Comparison of ENCODE assay signal across 14 cellular contexts in genomic region chr13:48043789-48044503, GRCh38. TPM values are rescaled to one million over a fixed set of nuclear protein-coding genes. Genes with fewer than 3 reads are reported as not detected.
A peak's percentile ranks its signal among the peaks of the same experiment; 100 is the strongest.
DNase-seq lines count a peak whose midpoint lies in the region; ATAC-seq, FAIRE-seq and TF ChIP-seq lines count a peak whose summit lies in the region.
"Had no signal": no experiment of that assay in that cellular context is flagged by ENCODE, and none has a peak within 500 bp of the region (broad histone marks: within the 10 kb centered on the region; RNA-seq: fewer than 3 reads in every experiment).

No MANE protein-coding gene starts in this region.

- H3K18ac ChIP-seq in neuronal stem cell (ENCODE audit: low read length): no peak overlapping the region

- CTCF ChIA-PET in activated CD4-positive, alpha-beta memory T cell treated with anti-CD3 and anti-CD28 coated beads for 36 hours (lab: Charles Lee): interaction anchor here (0.8 to 2.1 kb wide), 2 partner anchors 51 to 190 kb away, joined by 3 to 6 read pairs; partner anchors contain the start of gene MED4

- no peak overlapping the region for H3K9ac ChIP-seq in neuronal stem cell (ENCODE audit: low read depth, low read length, poor library complexity)

- H3K27me3 Mint-ChIP-seq in activated CD4-positive, alpha-beta memory T cell treated with anti-CD3 and anti-CD28 coated beads for 36 hours: no peaks in the 10 kb centered on the region

- ATAC-seq in GM18858 (IDR thresholded peaks at IDR 0.05; ENCODE audit: unreplicated experiment): peak; percentile 45

- H3K36me3 Mint-ChIP-seq in activated CD4-positive, alpha-beta memory T cell treated with anti-CD3 and anti-CD28 coated beads for 36 hours: peaks cover 11% of the 10 kb centered on the region

- peak; percentile 41 for FAIRE-seq in A204.1 (lab: Jason Lieb, UNC)

- H3K27ac ChIP-seq in uterus (no peak overlapping the region), neuronal stem cell (replicated peaks; ENCODE audit: low read length) (no peak overlapping the region)
- H3K27ac ChIP-seq: hepatocyte, neutrophil had no signal

- H2BK15ac ChIP-seq in neuronal stem cell (ENCODE audit: low read length): no peak overlapping the region

- H3K4me1 ChIP-seq in uterus (no peaks in the 10 kb centered on the region), neuronal stem cell (ENCODE audit: control insufficient read depth in 2 of 2, insufficient read depth in 1 of 2, low read depth in 1 of 2, low read length in 2 of 2) (peaks cover 0 to under 1% of the 10 kb centered on the region in 2 donors)

- H2AFZ ChIP-seq in neuronal stem cell (ENCODE audit: low read length): no peak overlapping the region
- H2AFZ ChIP-seq: hepatocyte had no signal

- no peak for DNase-seq in activated CD4-positive, alpha-beta memory T cell treated with anti-CD3 and anti-CD28 coated beads for 36 hours
- DNase-seq in fibroblast of pulmonary artery (ENCODE audit: low read depth): peak; percentile 71
- DNase-seq in NCI-H1694 treated with DMSO at 0.1 percent for 48 hours (lab: John Stamatoyannopoulos, UW): no peak
- no peak for DNase-seq in uterus
- DNase-seq in neuronal stem cell (ENCODE audit: low spot score): no peak
- no peak for DNase-seq in NCI-H146 treated with DMSO at 0.1 percent for 48 hours (lab: John Stamatoyannopoulos, UW; ENCODE audit: unreplicated experiment)
- DNase-seq: aorta; Caco-2; Karpas-422; NK-92 treated with Interleukin-12 subunit alpha and Interleukin-12 subunit beta, amount 100 ng/mL, for 24 hours had no signal

- no peak overlapping the region for H3K4ac ChIP-seq in neuronal stem cell (ENCODE audit: low read length)

- no peaks in the 10 kb centered on the region for H3K36me3 ChIP-seq in uterus
- peaks cover 7 to 88% of the 10 kb centered on the region in 2 donors for H3K36me3 ChIP-seq in neuronal stem cell (replicated peaks in 1 of 2; ENCODE audit: control insufficient read depth in 2 of 2, insufficient read depth in 2 of 2, low read length in 2 of 2)

- H3K23ac ChIP-seq in neuronal stem cell (ENCODE audit: low read depth, low read length, poor library complexity): no peak overlapping the region

- intact Hi-C loops in activated CD4-positive, alpha-beta memory T cell treated with anti-CD3 and anti-CD28 coated beads for 36 hours (cut with micrococcal nuclease): no loop called here
- intact Hi-C loops in uterus (cut with DNase I; ENCODE audit: low total_unique reads): no loop called here

- no peak overlapping the region for H2BK12ac ChIP-seq in neuronal stem cell (ENCODE audit: low read length)

- TF ChIP-seq CTCF in fibroblast of pulmonary artery (IDR thresholded peaks at IDR 0.05; ENCODE audit: low read length, missing control alignments) (no peak), uterus (IDR thresholded peaks at IDR 0.05) (no peak)

- TF ChIP-seq POLR2A in uterus (IDR thresholded peaks at IDR 0.05): no peak

- no peak overlapping the region for H2AK5ac ChIP-seq in neuronal stem cell (ENCODE audit: low read depth, low read length)

- peaks cover 30% of the 10 kb centered on the region for H3K4me1 Mint-ChIP-seq in activated CD4-positive, alpha-beta memory T cell treated with anti-CD3 and anti-CD28 coated beads for 36 hours (ENCODE audit: low read depth)

- H2BK120ac ChIP-seq in neuronal stem cell (ENCODE audit: low read depth, low read length): no peak overlapping the region

- peak overlapping the region; percentile 77 for H3K27ac Mint-ChIP-seq in activated CD4-positive, alpha-beta memory T cell treated with anti-CD3 and anti-CD28 coated beads for 36 hours

- POLR2A ChIA-PET in activated CD4-positive, alpha-beta memory T cell treated with anti-CD3 and anti-CD28 coated beads for 36 hours (lab: Charles Lee): interaction anchor here (0.8 kb wide), 1 partner anchor 22 kb away, joined by 3 read pairs; no protein-coding TSS in a partner anchor

- no peak overlapping the region for H4K91ac ChIP-seq in neuronal stem cell (ENCODE audit: low read depth, low read length, poor library complexity)

- no peak overlapping the region for H3K4me3 ChIP-seq in fibroblast of pulmonary artery (replicated peaks; ENCODE audit: low read depth, low read length)
- no peak overlapping the region for H3K4me3 ChIP-seq in uterus
- H3K4me3 ChIP-seq in neuronal stem cell (ENCODE audit: low read length in 2 of 2): no peak overlapping the region
- H3K4me3 ChIP-seq: hepatocyte had no signal

- no peak overlapping the region for H3K4me2 ChIP-seq in neuronal stem cell (ENCODE audit: insufficient read depth, low read length, poor library complexity, severe bottlenecking)
- H3K4me2 ChIP-seq: hepatocyte had no signal

- no peaks in the 10 kb centered on the region for H3K9me3 Mint-ChIP-seq in activated CD4-positive, alpha-beta memory T cell treated with anti-CD3 and anti-CD28 coated beads for 36 hours

- no peak overlapping the region for H2BK5ac ChIP-seq in neuronal stem cell (ENCODE audit: low read length)

- H3K9me3 ChIP-seq in uterus: no peaks in the 10 kb centered on the region
- peaks cover 0 to 2% of the 10 kb centered on the region in 2 donors for H3K9me3 ChIP-seq in neuronal stem cell (replicated peaks in 1 of 2; ENCODE audit: control insufficient read depth in 2 of 2, insufficient read depth in 1 of 2, low read depth in 1 of 2, low read length in 2 of 2)
- H3K9me3 ChIP-seq: Caco-2, neutrophil had no signal

- no peaks in the 10 kb centered on the region for H3K79me1 ChIP-seq in neuronal stem cell (ENCODE audit: low read depth, low read length)

- no peak overlapping the region for H3K14ac ChIP-seq in neuronal stem cell (ENCODE audit: low read length)

- no peak overlapping the region for H4K8ac ChIP-seq in neuronal stem cell (ENCODE audit: low read depth, low read length)

- no peaks in the 10 kb centered on the region for H3K27me3 ChIP-seq in uterus
- H3K27me3 ChIP-seq in neuronal stem cell (ENCODE audit: control insufficient read depth in 3 of 3, insufficient read depth in 3 of 3, low read depth in 1 of 3, low read length in 3 of 3): no peaks in the 10 kb centered on the region
- H3K27me3 ChIP-seq: hepatocyte, neutrophil had no signal

- H3K4me3 Mint-ChIP-seq in activated CD4-positive, alpha-beta memory T cell treated with anti-CD3 and anti-CD28 coated beads for 36 hours: no peak overlapping the region

RNA-seq across cellular contexts. Expression of gene NUDT15, which starts 6.4 kb away (rescaled TPM):
- total RNA-seq in activated CD4-positive, alpha-beta memory T cell treated with anti-CD3 and anti-CD28 coated beads for 36 hours: 10 to 100 TPM; 18.5 to 19.2 TPM
- total RNA-seq in uterus: 10 to 100 TPM in 1 of 4 donors, 1 to 10 TPM in 3; 1.8 to 22.9 (median 7.3) TPM
- polyA plus RNA-seq in neuronal stem cell (2013, experiment 1 of 2): 33.8 TPM
- 35.0 TPM for polyA plus RNA-seq in neuronal stem cell (2013, experiment 2 of 2)

RNA-seq across cellular contexts. Expression of gene SUCLA2, which starts 42.9 kb away (rescaled TPM):
- total RNA-seq in activated CD4-positive, alpha-beta memory T cell treated with anti-CD3 and anti-CD28 coated beads for 36 hours: 10 to 100 TPM; 39.2 to 41.3 TPM
- 10 to 100 TPM; 19.7 to 96.0 (median 43.5) TPM for total RNA-seq in uterus
- polyA plus RNA-seq in neuronal stem cell (2013, experiment 1 of 2): 35.7 TPM
- 36.7 TPM for polyA plus RNA-seq in neuronal stem cell (2013, experiment 2 of 2)

RNA-seq across cellular contexts. Expression of gene MED4, which starts 51.0 kb away (rescaled TPM):
- 10 to 100 TPM; 49.3 to 53.0 TPM for total RNA-seq in activated CD4-positive, alpha-beta memory T cell treated with anti-CD3 and anti-CD28 coated beads for 36 hours
- total RNA-seq in uterus: 10 to 100 TPM; 38.4 to 53.4 (median 49.1) TPM
- polyA plus RNA-seq in neuronal stem cell (2013, experiment 1 of 2): 62.6 TPM
- 60.4 TPM for polyA plus RNA-seq in neuronal stem cell (2013, experiment 2 of 2)
